ENCODE assay signal across 8 cellular contexts in genomic region chr17:75691371-75692290, GRCh38. TPM values are rescaled to one million over a fixed set of nuclear protein-coding genes. Genes with fewer than 3 reads are reported as not detected.
A peak's percentile ranks its signal among the peaks of the same experiment; 100 is the strongest.
DNase-seq lines count a peak whose midpoint lies in the region; ATAC-seq and TF ChIP-seq lines count a peak whose summit lies in the region.

No MANE protein-coding gene starts in this region.

- H3K4me3 Mint-ChIP-seq in naive thymus-derived CD8-positive, alpha-beta T cell = peak overlapping the region in 1 of 10 donors; percentile 46

- peaks cover 35% of the 10 kb centered on the region for H3K36me3 ChIP-seq in upper lobe of right lung
- H3K36me3 ChIP-seq in psoas muscle (ENCODE audit: insufficient read depth in 1 of 2, low read depth in 1 of 2) = peaks cover 0 to 12% of the 10 kb centered on the region in 2 donors

- no peaks in the 10 kb centered on the region for H3K27me3 ChIP-seq in upper lobe of right lung
- H3K27me3 ChIP-seq in psoas muscle (ENCODE audit: insufficient read depth in 3 of 3, low read length in 2 of 3) = no peaks in the 10 kb centered on the region

- ATAC-seq in naive thymus-derived CD8-positive, alpha-beta T cell = no peak
- ATAC-seq in upper lobe of right lung = no peak
- ATAC-seq in psoas muscle = no peak
- no peak for ATAC-seq in GM18909 (IDR thresholded peaks at IDR 0.05; ENCODE audit: poor library complexity, unreplicated experiment)

- TF ChIP-seq CTCF in upper lobe of right lung (IDR thresholded peaks at IDR 0.05) (no peak), psoas muscle (IDR thresholded peaks at IDR 0.05) (no peak)

- H3K27ac ChIP-seq in upper lobe of right lung (no peak overlapping the region), psoas muscle (no peak overlapping the region)

- peak overlapping the region in 7 of 10 donors; percentile 28 to 79 (median 61) for H3K27ac Mint-ChIP-seq in naive thymus-derived CD8-positive, alpha-beta T cell

- POLR2A ChIA-PET in naive thymus-derived CD8-positive, alpha-beta T cell (lab: Charles Lee) = interaction anchor here (0.5 kb wide), 1 partner anchor 78 kb away, joined by 3 read pairs; no protein-coding TSS in a partner anchor

- H3K4me3 ChIP-seq in upper lobe of right lung (no peak overlapping the region), psoas muscle (no peak overlapping the region)

- peaks cover 0 to 49% (median 9%) of the 10 kb centered on the region in 3 donors for H3K36me3 Mint-ChIP-seq in naive thymus-derived CD8-positive, alpha-beta T cell

- 68 to 72% (median 71%) methylated on average over 13 of the region's 13 CpGs for whole genome bisulfite sequencing in psoas muscle, 3 donors

- H3K4me1 ChIP-seq in upper lobe of right lung (peaks cover 52% of the 10 kb centered on the region), psoas muscle (peaks cover 79% of the 10 kb centered on the region)

- no peaks in the 10 kb centered on the region for H3K9me3 ChIP-seq in upper lobe of right lung
- H3K9me3 ChIP-seq in psoas muscle = no peaks in the 10 kb centered on the region

- H3K27me3 Mint-ChIP-seq in naive thymus-derived CD8-positive, alpha-beta T cell = no peaks in the 10 kb centered on the region

- intact Hi-C loops in upper lobe of right lung (cut with DNase I) (no loop called here), psoas muscle (cut with DNase I) (no loop called here)

- H3K4me1 Mint-ChIP-seq in naive thymus-derived CD8-positive, alpha-beta T cell = peaks cover 19 to 57% (median 52%) of the 10 kb centered on the region in 4 donors

- peak; percentile 67 for DNase-seq in stimulated activated CD4-positive, alpha-beta T cell treated with anti-CD3 and anti-CD28 coated beads, Interleukin-15, amount 100 ng/mL, for 24 hours
- no peak for DNase-seq in stimulated activated CD4-positive, alpha-beta T cell treated with anti-CD3 and anti-CD28 coated beads, Interleukin-4, amount 100 ng/mL, for 1 hour
- DNase-seq in astrocyte of the hippocampus (ENCODE audit: low read depth, low spot score) = peak; percentile 89
- no peak for DNase-seq in naive thymus-derived CD8-positive, alpha-beta T cell
- no peak for DNase-seq in upper lobe of right lung
- DNase-seq in psoas muscle = no peak
- DNase-seq in NCI-H146 treated with DMSO at 0.1 percent for 48 hours (lab: John Stamatoyannopoulos, UW; ENCODE audit: unreplicated experiment) = no peak

- H3K9me3 Mint-ChIP-seq in naive thymus-derived CD8-positive, alpha-beta T cell = no peaks in the 10 kb centered on the region

RNA-seq across cellular contexts. Expression of gene SAP30BP, which starts 24.5 kb away (rescaled TPM):
- 100 to 1,000 TPM in 1 of 2 experiments, 10 to 100 TPM in 1; 99.2 to 121 TPM for total RNA-seq in naive thymus-derived CD8-positive, alpha-beta T cell
- 10 to 100 TPM; 57.8 to 72.0 (median 69.6) TPM for polyA plus RNA-seq in naive thymus-derived CD8-positive, alpha-beta T cell
- total RNA-seq in upper lobe of right lung = 71.4 TPM
- total RNA-seq in psoas muscle = 10 to 100 TPM; 40.9 to 68.5 (median 46.7) TPM
- 100 to 1,000 TPM in 1 of 3 donors, 10 to 100 TPM in 2; 71.9 to 123 (median 79.4) TPM for polyA plus RNA-seq in psoas muscle

RNA-seq across cellular contexts. Expression of gene RECQL5, which starts 24.7 kb away (rescaled TPM):
- total RNA-seq in naive thymus-derived CD8-positive, alpha-beta T cell = 10 to 100 TPM; 76.0 to 79.0 TPM
- 10 to 100 TPM; 12.3 to 23.4 (median 19.3) TPM for polyA plus RNA-seq in naive thymus-derived CD8-positive, alpha-beta T cell
- total RNA-seq in upper lobe of right lung = 43.1 TPM
- 10 to 100 TPM in 2 of 4 donors, 1 to 10 TPM in 2; 6.8 to 15.5 (median 9.6) TPM for total RNA-seq in psoas muscle
- polyA plus RNA-seq in psoas muscle = 10 to 100 TPM in 1 of 3 donors, 1 to 10 TPM in 2; 5.7 to 16.0 (median 7.8) TPM

RNA-seq across cellular contexts. Expression of gene ITGB4, which starts 29.6 kb away (rescaled TPM):
- total RNA-seq in naive thymus-derived CD8-positive, alpha-beta T cell = 1 to 10 TPM; 1.5 to 2.4 TPM
- polyA plus RNA-seq in naive thymus-derived CD8-positive, alpha-beta T cell = 1 to 10 TPM in 2 of 3 donors, under 1 TPM in 1; 0.35 to 1.9 (median 1.4) TPM
- total RNA-seq in upper lobe of right lung (82.2 TPM), psoas muscle (1 to 10 TPM; 1.3 to 5.7 (median 3.9) TPM)
- 1 to 10 TPM; 1.5 to 2.1 (median 1.6) TPM for polyA plus RNA-seq in psoas muscle

RNA-seq across cellular contexts. Expression of gene SMIM5, which starts 58.4 kb away (rescaled TPM):
- total RNA-seq in naive thymus-derived CD8-positive, alpha-beta T cell = 1 to 10 TPM in 1 of 2 experiments, under 1 TPM in 1; 0.82 to 1.3 TPM
- polyA plus RNA-seq in naive thymus-derived CD8-positive, alpha-beta T cell = under 1 TPM in 2 of 3 donors, not detected in 1; 0.06 to 0.13 TPM
- 0.84 TPM for total RNA-seq in upper lobe of right lung
- total RNA-seq in psoas muscle = under 1 TPM in 3 of 4 donors, not detected in 1; 0.11 to 0.28 (median 0.17) TPM
- under 1 TPM; 0.17 to 0.92 (median 0.21) TPM for polyA plus RNA-seq in psoas muscle

Comparison
In these comparisons a context has a peak if more than half of its experiments do, and no peak if none do; other contexts are left out.
1. DNase-seq: peak in stimulated activated CD4-positive, alpha-beta T cell treated with anti-CD3 and anti-CD28 coated beads, Interleukin-15, amount 100 ng/mL, for 24 hours (single experiment) and astrocyte of the hippocampus (single experiment); none in stimulated activated CD4-positive, alpha-beta T cell treated with anti-CD3 and anti-CD28 coated beads, Interleukin-4, amount 100 ng/mL, for 1 hour (single experiment), naive thymus-derived CD8-positive, alpha-beta T cell (0 of 10), upper lobe of right lung (single experiment), psoas muscle (0 of 2) and NCI-H146 treated with DMSO at 0.1 percent for 48 hours (single experiment).
2. RNA of gene ITGB4, which starts 29.6 kb away (total RNA-seq): 82.2 TPM in upper lobe of right lung (single experiment); 1.3 to 5.7 TPM in psoas muscle and 1.5 to 2.4 TPM in naive thymus-derived CD8-positive, alpha-beta T cell; every median in the first group is over 10 times any median in the second.